ENCODE assay signal across 27 cellular contexts in the genomic region with DNA sequence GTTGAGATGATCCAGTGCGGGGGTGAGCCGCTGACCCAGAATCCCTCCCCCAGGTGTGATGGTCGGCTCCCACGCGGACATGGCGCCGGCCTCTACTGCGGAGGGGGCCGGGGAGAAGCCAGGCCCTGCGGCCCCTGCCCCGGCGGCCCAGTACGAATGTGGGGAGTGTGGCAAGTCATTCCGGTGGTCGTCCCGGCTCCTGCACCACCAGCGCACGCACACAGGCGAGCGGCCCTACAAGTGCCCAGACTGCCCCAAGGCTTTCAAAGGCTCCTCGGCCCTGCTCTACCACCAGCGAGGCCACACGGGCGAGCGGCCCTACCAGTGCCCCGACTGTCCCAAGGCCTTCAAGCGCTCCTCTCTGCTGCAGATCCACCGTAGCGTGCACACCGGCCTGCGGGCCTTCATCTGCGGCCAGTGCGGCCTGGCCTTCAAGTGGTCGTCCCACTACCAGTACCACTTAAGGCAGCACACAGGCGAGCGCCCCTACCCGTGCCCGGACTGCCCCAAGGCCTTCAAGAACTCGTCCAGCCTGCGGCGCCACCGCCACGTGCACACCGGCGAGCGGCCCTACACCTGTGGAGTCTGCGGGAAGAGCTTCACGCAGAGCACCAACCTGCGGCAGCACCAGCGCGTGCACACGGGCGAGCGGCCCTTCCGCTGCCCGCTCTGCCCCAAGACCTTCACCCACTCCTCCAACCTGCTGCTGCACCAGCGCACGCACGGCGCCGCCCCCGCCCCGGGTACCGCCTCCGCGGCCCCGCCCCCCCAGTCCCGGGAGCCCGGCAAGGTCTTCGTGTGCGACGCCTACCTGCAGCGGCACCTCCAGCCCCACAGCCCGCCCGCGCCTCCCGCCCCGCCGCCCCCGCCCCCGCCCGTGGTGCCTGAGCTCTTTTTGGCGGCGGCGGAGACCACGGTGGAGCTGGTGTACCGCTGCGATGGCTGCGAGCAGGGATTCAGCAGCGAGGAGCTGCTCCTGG. TPM values are rescaled to one million over a fixed set of nuclear protein-coding genes. Genes with fewer than 3 reads are reported as not detected.
DNase-seq lines count a peak whose midpoint lies in the region; ATAC-seq and TF ChIP-seq lines count a peak whose summit lies in the region.
"Had no signal": no experiment of that assay in that cellular context is flagged by ENCODE, and none has a peak within 500 bp of the region (broad histone marks: within the 10 kb centered on the region; RNA-seq: fewer than 3 reads in every experiment).

No MANE protein-coding gene starts in this region.

- H3K9me3 ChIP-seq in RWPE2 (ENCODE audit: severe bottlenecking) (no peaks in the 10 kb centered on the region), endodermal cell (ENCODE audit: control insufficient read depth, low read length) (no peaks in the 10 kb centered on the region)
- H3K9me3 ChIP-seq: BLaER1, MG63 had no signal

- H3K27me3 ChIP-seq in GM23338 (ENCODE audit: insufficient read depth) (no peaks in the 10 kb centered on the region), RWPE2 (ENCODE audit: insufficient read depth, poor library complexity, severe bottlenecking) (no peaks in the 10 kb centered on the region), endodermal cell (ENCODE audit: control insufficient read depth, insufficient read depth, low read length, poor library complexity, severe bottlenecking) (no peaks in the 10 kb centered on the region)
- H3K27me3 ChIP-seq: BLaER1, MG63 had no signal

- H3K36me3 Mint-ChIP-seq in GM23338 (ENCODE audit: low read depth), result peaks cover 9% of the 10 kb centered on the region; the same call in 2 of the 3 replicates
- peaks cover 7% of the 10 kb centered on the region for H3K36me3 Mint-ChIP-seq in endodermal cell (ENCODE audit: low read depth)
- H3K36me3 Mint-ChIP-seq in neural crest cell (ENCODE audit: low read depth), result no peaks in the 10 kb centered on the region

- no peak overlapping the region for H2AFZ ChIP-seq in GM23338
- H2AFZ ChIP-seq: GM23248, PC-9 had no signal

- H3K27ac ChIP-seq in GM23338 (ENCODE audit: low read depth) (no peak overlapping the region), RWPE2 (ENCODE audit: poor library complexity, severe bottlenecking) (no peak overlapping the region), endodermal cell (ENCODE audit: low read depth, low read length) (no peak overlapping the region)
- H3K27ac ChIP-seq: BLaER1, GM23248, PC-9, SK-N-MC had no signal

- H3K4me2 ChIP-seq in GM23338, result peak overlapping the region; percentile 66; the same call in 1 of the 2 replicates
- H3K4me2 ChIP-seq: BLaER1, PC-9 had no signal

- H3K9ac ChIP-seq in endodermal cell (ENCODE audit: extremely low read depth, low read length, poor library complexity, severe bottlenecking), result no peak overlapping the region
- H3K9ac ChIP-seq: BLaER1, GM23248 had no signal

- WGBS in endodermal cell (ENCODE audit: insufficient coverage in 1 of 2, insufficient read length in 1 of 2), 2 experiments, result 90 to 96% methylated on average over 26 to 83 of the region's 90 CpGs

- H3K9me3 Mint-ChIP-seq in GM23338 (peaks cover 3% of the 10 kb centered on the region; the same call in 2 of the 3 replicates), endodermal cell (no peaks in the 10 kb centered on the region), neural crest cell (no peaks in the 10 kb centered on the region)
- H3K9me3 Mint-ChIP-seq: CD4-positive, CD25-positive, alpha-beta regulatory T cell had no signal

- ATAC-seq in GM23338, result peak; percentile 18
- no peak for ATAC-seq in RWPE2 (ENCODE audit: low read depth)
- ATAC-seq in HG02973 (IDR thresholded peaks at IDR 0.05; ENCODE audit: unreplicated experiment), result no peak

- H3K4me3 ChIP-seq in GM23338 (peak overlapping the region; percentile 44; the same call in 1 of the 2 replicates), RWPE2 (ENCODE audit: severe bottlenecking) (no peak overlapping the region), endodermal cell (ENCODE audit: low read length) (no peak overlapping the region)
- H3K4me3 ChIP-seq: BLaER1, GM23248, MG63, PC-9, SK-N-MC had no signal

- H3K4me1 Mint-ChIP-seq in GM23338 (peaks cover 32% of the 10 kb centered on the region), endodermal cell (peaks cover 12% of the 10 kb centered on the region), neural crest cell (peaks cover 36% of the 10 kb centered on the region)

- peak overlapping the region; percentile 43; the same call in 2 of the 3 replicates for H3K4me3 Mint-ChIP-seq in GM23338
- no peak overlapping the region for H3K4me3 Mint-ChIP-seq in endodermal cell
- peak overlapping the region; percentile 23 for H3K4me3 Mint-ChIP-seq in neural crest cell
- H3K4me3 Mint-ChIP-seq: CD4-positive, CD25-positive, alpha-beta regulatory T cell had no signal

- H3K9me2 ChIP-seq in GM23338 (ENCODE audit: insufficient read depth), result no peaks in the 10 kb centered on the region

- H3K79me2 ChIP-seq in GM23338 (replicated peaks; ENCODE audit: insufficient read depth), result peaks cover 9% of the 10 kb centered on the region

- H3K4me1 ChIP-seq in GM23338 (ENCODE audit: insufficient read depth) (peaks cover 11% of the 10 kb centered on the region; the same call in 1 of the 2 replicates), RWPE2 (ENCODE audit: insufficient read depth, poor library complexity, severe bottlenecking) (peaks cover 5% of the 10 kb centered on the region), endodermal cell (ENCODE audit: control insufficient read depth, insufficient read depth, low read length) (peaks cover under 1% of the 10 kb centered on the region)

- H3F3A ChIP-seq in GM23338 (replicated peaks; ENCODE audit: low read depth), result peaks cover 12% of the 10 kb centered on the region; the same call in 1 of the 2 replicates

- peaks cover 14% of the 10 kb centered on the region for H3K27me3 Mint-ChIP-seq in GM23338 (ENCODE audit: insufficient read depth, low read depth, poor library complexity)
- H3K27me3 Mint-ChIP-seq in endodermal cell (ENCODE audit: insufficient read depth), result no peaks in the 10 kb centered on the region
- peaks cover 7% of the 10 kb centered on the region for H3K27me3 Mint-ChIP-seq in neural crest cell (ENCODE audit: low read depth)

- H3K27ac Mint-ChIP-seq in GM23338, result no peak overlapping the region
- no peak overlapping the region for H3K27ac Mint-ChIP-seq in endodermal cell
- no peak overlapping the region for H3K27ac Mint-ChIP-seq in neural crest cell (ENCODE audit: unreplicated experiment)
- H3K27ac Mint-ChIP-seq: CD4-positive, CD25-positive, alpha-beta regulatory T cell had no signal

- H3K36me3 ChIP-seq in GM23338 (ENCODE audit: insufficient read depth) (no peaks in the 10 kb centered on the region), RWPE2 (ENCODE audit: low read depth) (no peaks in the 10 kb centered on the region), endodermal cell (ENCODE audit: control insufficient read depth, insufficient read depth, low read length) (peaks cover 5% of the 10 kb centered on the region)

- TF ChIP-seq CTCF in GM23338 (conservative IDR thresholded peaks at IDR 0.05; ENCODE audit: low read depth in 2 of 2), result no peak
- no peak for TF ChIP-seq CTCF in RWPE2 (IDR thresholded peaks at IDR 0.05; ENCODE audit: poor library complexity, severe bottlenecking)
- no peak for TF ChIP-seq CTCF in endodermal cell (conservative IDR thresholded peaks at IDR 0.05)
- TF ChIP-seq CTCF in neural crest cell (conservative IDR thresholded peaks at IDR 0.05), result no peak

- no peaks in the 10 kb centered on the region for H4K20me1 ChIP-seq in GM23338 (replicated peaks; ENCODE audit: insufficient read depth)

- DNase-seq in GM23338 (ENCODE audit: low spot score) (no peak), RWPE2 (ENCODE audit: low spot score) (peak; percentile 57), endodermal cell (peak; percentile 79), neural crest cell (ENCODE audit: low read depth, low spot score) (no peak), SKM-1 (lab: John Stamatoyannopoulos, UW; ENCODE audit: unreplicated experiment) (no peak)
- DNase-seq in activated T-cell treated with anti-CD3 and anti-CD28 coated beads, Interleukin-2, amount 50 U/mL, for 48 hours, result no peak
- DNase-seq: CD4-positive, CD25-positive, alpha-beta regulatory T cell; DMS153; DND-41; GM23248; IMR-90; KG1; MG63; NCI-H1105 treated with DMSO at 0.1 percent for 48 hours; NCI-H2029 treated with DMSO at 0.1 percent for 48 hours; NCI-H446 treated with DMSO at 0.1 percent for 48 hours; NCI-H526; NCI-H82; NK-92 treated with Interleukin-12 subunit alpha and Interleukin-12 subunit beta, amount 100 ng/mL, for 24 hours; PC-9; SIG-M5; SW 1271 had no signal

TF ChIP-seq in GM23338, 12 proteins besides CTCF, POLR2A, EP300 and RAD21 (continues in another document):
- TF ChIP-seq EZH2phosphoT487 (IDR thresholded peaks at IDR 0.05; ENCODE audit: unreplicated experiment) (no peak), CREB1 (CRISPR knock-in tag; IDR thresholded peaks at IDR 0.05; ENCODE audit: low read depth) (no peak), STAT1 (IDR thresholded peaks at IDR 0.05; ENCODE audit: unreplicated experiment) (no peak)

RNA-seq across cellular contexts. Expression of a gene that starts 3.5 kb away (rescaled TPM):
- 25.4 and 27.8 TPM in 2 replicates for total RNA-seq in GM23338 (2014; rRNA removed; shearing (Covaris generic))
- 39.6 and 45.5 TPM in 2 replicates for polyA plus RNA-seq in GM23338 (2016; fragmentation: Nextera tagmentation; extraction: Ambion mirVana)
- total RNA-seq in endodermal cell (10 to 100 TPM; 51.3 to 67.1 TPM), neural crest cell (81.1 and 87.9 TPM in 2 replicates)
- polyA plus RNA-seq in endodermal cell (2013, experiment 1 of 2), result 66.6 TPM
- 69.7 TPM for polyA plus RNA-seq in endodermal cell (2013, experiment 2 of 2)

RNA-seq across cellular contexts. Expression of a gene that starts 5.0 kb away (rescaled TPM):
- 10.7 and 12.7 TPM in 2 replicates for total RNA-seq in GM23338 (2014; rRNA removed; shearing (Covaris generic))
- 3.9 and 4.9 TPM in 2 replicates for polyA plus RNA-seq in GM23338 (2016; fragmentation: Nextera tagmentation; extraction: Ambion mirVana)
- total RNA-seq in endodermal cell (10 to 100 TPM in 1 of 2 donors, 1 to 10 TPM in 1; 9.9 to 12.6 TPM), neural crest cell (14.8 and 15.0 TPM in 2 replicates)
- 8.9 TPM for polyA plus RNA-seq in endodermal cell (2013, experiment 1 of 2)
- 11.8 TPM for polyA plus RNA-seq in endodermal cell (2013, experiment 2 of 2)

RNA-seq across cellular contexts. Expression of a gene that starts 6.8 kb away (rescaled TPM):
- total RNA-seq in GM23338 (2014; rRNA removed; shearing (Covaris generic)), result 0.69 and 1.2 TPM in 2 replicates
- polyA plus RNA-seq in GM23338 (2016; fragmentation: Nextera tagmentation; extraction: Ambion mirVana), result 0.14 and 0.23 TPM in 2 replicates
- total RNA-seq in endodermal cell (1 to 10 TPM; 1.4 to 2.4 TPM), neural crest cell (1.3 and 1.5 TPM in 2 replicates)
- polyA plus RNA-seq in endodermal cell (2013, experiment 1 of 2), result 8.0 TPM
- 7.4 TPM for polyA plus RNA-seq in endodermal cell (2013, experiment 2 of 2)
- polyA plus RNA-seq: CD4-positive, CD25-positive, alpha-beta regulatory T cell had no signal

RNA-seq across cellular contexts. Expression of a gene that starts 16.9 kb away (rescaled TPM):
- 0.85 and 1.7 TPM in 2 replicates for total RNA-seq in GM23338 (2014; rRNA removed; shearing (Covaris generic))
- 2.1 and 3.4 TPM in 2 replicates for polyA plus RNA-seq in GM23338 (2016; fragmentation: Nextera tagmentation; extraction: Ambion mirVana)
- 1 to 10 TPM in 1 of 2 donors, under 1 TPM in 1; 0.62 to 2.3 TPM for total RNA-seq in endodermal cell
- 0.39 TPM for polyA plus RNA-seq in endodermal cell (2013, experiment 1 of 2)
- not detected for polyA plus RNA-seq in endodermal cell (2013, experiment 2 of 2)
- total RNA-seq in neural crest cell, result not detected in 2 replicates
- total RNA-seq: CD4-positive, CD25-positive, alpha-beta regulatory T cell; GM23248; IMR-90; RPMI7951 had no signal
- polyA plus RNA-seq: AG04450; CD4-positive, CD25-positive, alpha-beta regulatory T cell; GM23248; IMR-90 had no signal

RNA-seq across cellular contexts. Expression of a gene that starts 20.0 kb away (rescaled TPM):
- total RNA-seq in GM23338 (2014; rRNA removed; shearing (Covaris generic)), result 82.1 and 85.2 TPM in 2 replicates
- polyA plus RNA-seq in GM23338 (2016; fragmentation: Nextera tagmentation; extraction: Ambion mirVana), result 62.6 and 76.5 TPM in 2 replicates
- 10 to 100 TPM; 35.9 to 39.2 TPM for total RNA-seq in endodermal cell
- polyA plus RNA-seq in endodermal cell (2013, experiment 1 of 2), result 30.9 TPM
- polyA plus RNA-seq in endodermal cell (2013, experiment 2 of 2), result 30.8 TPM
- 34.3 and 36.7 TPM in 2 replicates for total RNA-seq in neural crest cell

Comparison
In these comparisons a context has a peak if more than half of its experiments do, and no peak if none do; other contexts are left out.
1. DNase-seq: peak in RWPE2 (single experiment) and endodermal cell (single experiment); none in GM23338 (single experiment), neural crest cell (single experiment), SKM-1 (single experiment) and activated T-cell treated with anti-CD3 and anti-CD28 coated beads, Interleukin-2, amount 50 U/mL, for 48 hours (0 of 2).